In the genomic region with DNA sequence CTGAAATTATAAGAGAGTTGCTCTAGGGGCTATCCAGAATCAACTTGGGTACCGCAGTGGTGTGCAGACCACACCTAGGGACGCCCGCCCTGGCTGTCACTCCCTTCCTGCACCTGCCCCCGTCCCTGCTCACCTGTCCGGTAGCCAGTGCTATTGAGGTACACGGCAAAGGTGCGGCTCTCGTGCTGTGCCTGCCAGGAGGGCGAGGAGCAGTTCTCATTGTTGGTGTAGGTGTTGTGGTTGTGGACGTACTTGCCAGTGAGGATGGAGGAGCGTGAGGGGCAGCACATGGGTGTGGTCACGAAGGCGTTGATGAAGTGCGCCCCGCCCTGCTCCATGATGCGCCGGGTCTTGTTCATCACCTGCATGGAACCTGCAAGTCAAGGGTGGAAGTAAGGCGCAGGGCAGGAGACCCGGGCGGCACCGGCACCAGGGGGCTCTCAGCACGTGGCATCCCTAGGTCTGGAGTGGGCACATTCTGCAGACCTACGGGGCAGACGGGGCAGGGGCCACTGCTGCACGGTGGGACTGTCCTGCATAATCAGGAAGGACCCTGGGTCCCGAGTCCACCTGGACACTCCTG, we compare ENCODE assay signal across 15 cellular contexts.
"Had no signal": no experiment of that assay in that cellular context is flagged by ENCODE, and none has a peak within 500 bp of the region (broad histone marks: within the 10 kb centered on the region; RNA-seq: fewer than 3 reads in every experiment).

No MANE protein-coding gene starts in this region.

- FAIRE-seq: endometrium, frontal cortex had no signal

- H3K9me3 ChIP-seq: sigmoid colon, tibial nerve had no signal

- H3K27me3 ChIP-seq: heart left ventricle, sigmoid colon, tibial nerve had no signal

- H3K4me3 ChIP-seq: heart left ventricle, sigmoid colon, skin epidermis, tibial nerve had no signal

- H3K4me1 ChIP-seq: tibial nerve had no signal

- H3K27ac Mint-ChIP-seq: nephron progenitor cell had no signal

- H3K27ac ChIP-seq: heart left ventricle, sigmoid colon, tibial nerve had no signal

- DNase-seq: cortex of kidney; effector memory CD4-positive, alpha-beta T cell; hippocampal formation; kidney glomerular epithelial cell; mesendoderm; naive thymus-derived CD4-positive, alpha-beta T cell; nephron progenitor cell; sigmoid colon; stimulated activated CD4-positive, alpha-beta T cell treated with anti-CD3 and anti-CD28 coated beads, Interleukin-12 subunit alpha, Interleukin-12 subunit beta, amount 100 ng/mL, for 4 hours; stimulated activated naive CD4-positive, alpha-beta T cell had no signal

- H3K4me3 Mint-ChIP-seq: nephron progenitor cell had no signal
